In the genomic region with DNA sequence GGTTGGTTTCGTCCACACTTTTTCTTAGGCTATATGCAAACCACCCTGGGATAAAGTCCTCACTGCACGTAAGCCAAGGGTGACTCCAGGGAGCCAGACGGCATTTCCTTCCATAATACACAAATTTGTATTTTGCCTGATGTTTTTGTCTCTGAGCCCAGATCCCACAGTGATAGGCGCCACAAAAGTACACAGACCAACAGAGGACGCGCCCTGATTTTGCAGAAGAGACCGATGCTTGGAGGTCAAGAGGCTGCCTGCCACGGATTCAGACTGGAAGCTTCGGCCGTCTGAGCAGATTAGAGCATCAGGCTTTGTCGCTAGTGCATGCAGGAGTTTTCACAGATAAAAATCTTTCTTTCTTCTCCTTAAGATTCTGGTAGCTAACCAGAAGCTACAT, we compare ENCODE assay signal across 1 cellular context.
TF ChIP-seq lines count a peak whose summit lies in the region.

No MANE protein-coding gene starts in this region.

TF ChIP-seq in H1, 55 proteins besides CTCF, POLR2A, EP300 and RAD21:
- TF ChIP-seq POLR2AphosphoS5 (IDR thresholded peaks at IDR 0.05; ENCODE audit: low read depth, low read length) (no peak), TEAD4 (IDR thresholded peaks at IDR 0.05; ENCODE audit: low read depth, low read length) (no peak), SRF (IDR thresholded peaks at IDR 0.05; ENCODE audit: low read depth, low read length) (no peak), TAF1 (IDR thresholded peaks at IDR 0.05; ENCODE audit: low read depth, low read length) (no peak), CBX5 (IDR thresholded peaks at IDR 0.05; ENCODE audit: low read depth, low read length) (no peak), CBX8 (IDR thresholded peaks at IDR 0.05; ENCODE audit: borderline replicate concordance, low read depth, low read length) (no peak), CHD2 (IDR thresholded peaks at IDR 0.05; ENCODE audit: low read length) (no peak), POU5F1 (IDR thresholded peaks at IDR 0.05; ENCODE audit: low read depth, low read length) (no peak), HDAC2 (IDR thresholded peaks at IDR 0.05; ENCODE audit: borderline replicate concordance in 1 of 2, low read depth in 2 of 2, low read length in 2 of 2) (no peak)
- TF ChIP-seq, protein P1, sequence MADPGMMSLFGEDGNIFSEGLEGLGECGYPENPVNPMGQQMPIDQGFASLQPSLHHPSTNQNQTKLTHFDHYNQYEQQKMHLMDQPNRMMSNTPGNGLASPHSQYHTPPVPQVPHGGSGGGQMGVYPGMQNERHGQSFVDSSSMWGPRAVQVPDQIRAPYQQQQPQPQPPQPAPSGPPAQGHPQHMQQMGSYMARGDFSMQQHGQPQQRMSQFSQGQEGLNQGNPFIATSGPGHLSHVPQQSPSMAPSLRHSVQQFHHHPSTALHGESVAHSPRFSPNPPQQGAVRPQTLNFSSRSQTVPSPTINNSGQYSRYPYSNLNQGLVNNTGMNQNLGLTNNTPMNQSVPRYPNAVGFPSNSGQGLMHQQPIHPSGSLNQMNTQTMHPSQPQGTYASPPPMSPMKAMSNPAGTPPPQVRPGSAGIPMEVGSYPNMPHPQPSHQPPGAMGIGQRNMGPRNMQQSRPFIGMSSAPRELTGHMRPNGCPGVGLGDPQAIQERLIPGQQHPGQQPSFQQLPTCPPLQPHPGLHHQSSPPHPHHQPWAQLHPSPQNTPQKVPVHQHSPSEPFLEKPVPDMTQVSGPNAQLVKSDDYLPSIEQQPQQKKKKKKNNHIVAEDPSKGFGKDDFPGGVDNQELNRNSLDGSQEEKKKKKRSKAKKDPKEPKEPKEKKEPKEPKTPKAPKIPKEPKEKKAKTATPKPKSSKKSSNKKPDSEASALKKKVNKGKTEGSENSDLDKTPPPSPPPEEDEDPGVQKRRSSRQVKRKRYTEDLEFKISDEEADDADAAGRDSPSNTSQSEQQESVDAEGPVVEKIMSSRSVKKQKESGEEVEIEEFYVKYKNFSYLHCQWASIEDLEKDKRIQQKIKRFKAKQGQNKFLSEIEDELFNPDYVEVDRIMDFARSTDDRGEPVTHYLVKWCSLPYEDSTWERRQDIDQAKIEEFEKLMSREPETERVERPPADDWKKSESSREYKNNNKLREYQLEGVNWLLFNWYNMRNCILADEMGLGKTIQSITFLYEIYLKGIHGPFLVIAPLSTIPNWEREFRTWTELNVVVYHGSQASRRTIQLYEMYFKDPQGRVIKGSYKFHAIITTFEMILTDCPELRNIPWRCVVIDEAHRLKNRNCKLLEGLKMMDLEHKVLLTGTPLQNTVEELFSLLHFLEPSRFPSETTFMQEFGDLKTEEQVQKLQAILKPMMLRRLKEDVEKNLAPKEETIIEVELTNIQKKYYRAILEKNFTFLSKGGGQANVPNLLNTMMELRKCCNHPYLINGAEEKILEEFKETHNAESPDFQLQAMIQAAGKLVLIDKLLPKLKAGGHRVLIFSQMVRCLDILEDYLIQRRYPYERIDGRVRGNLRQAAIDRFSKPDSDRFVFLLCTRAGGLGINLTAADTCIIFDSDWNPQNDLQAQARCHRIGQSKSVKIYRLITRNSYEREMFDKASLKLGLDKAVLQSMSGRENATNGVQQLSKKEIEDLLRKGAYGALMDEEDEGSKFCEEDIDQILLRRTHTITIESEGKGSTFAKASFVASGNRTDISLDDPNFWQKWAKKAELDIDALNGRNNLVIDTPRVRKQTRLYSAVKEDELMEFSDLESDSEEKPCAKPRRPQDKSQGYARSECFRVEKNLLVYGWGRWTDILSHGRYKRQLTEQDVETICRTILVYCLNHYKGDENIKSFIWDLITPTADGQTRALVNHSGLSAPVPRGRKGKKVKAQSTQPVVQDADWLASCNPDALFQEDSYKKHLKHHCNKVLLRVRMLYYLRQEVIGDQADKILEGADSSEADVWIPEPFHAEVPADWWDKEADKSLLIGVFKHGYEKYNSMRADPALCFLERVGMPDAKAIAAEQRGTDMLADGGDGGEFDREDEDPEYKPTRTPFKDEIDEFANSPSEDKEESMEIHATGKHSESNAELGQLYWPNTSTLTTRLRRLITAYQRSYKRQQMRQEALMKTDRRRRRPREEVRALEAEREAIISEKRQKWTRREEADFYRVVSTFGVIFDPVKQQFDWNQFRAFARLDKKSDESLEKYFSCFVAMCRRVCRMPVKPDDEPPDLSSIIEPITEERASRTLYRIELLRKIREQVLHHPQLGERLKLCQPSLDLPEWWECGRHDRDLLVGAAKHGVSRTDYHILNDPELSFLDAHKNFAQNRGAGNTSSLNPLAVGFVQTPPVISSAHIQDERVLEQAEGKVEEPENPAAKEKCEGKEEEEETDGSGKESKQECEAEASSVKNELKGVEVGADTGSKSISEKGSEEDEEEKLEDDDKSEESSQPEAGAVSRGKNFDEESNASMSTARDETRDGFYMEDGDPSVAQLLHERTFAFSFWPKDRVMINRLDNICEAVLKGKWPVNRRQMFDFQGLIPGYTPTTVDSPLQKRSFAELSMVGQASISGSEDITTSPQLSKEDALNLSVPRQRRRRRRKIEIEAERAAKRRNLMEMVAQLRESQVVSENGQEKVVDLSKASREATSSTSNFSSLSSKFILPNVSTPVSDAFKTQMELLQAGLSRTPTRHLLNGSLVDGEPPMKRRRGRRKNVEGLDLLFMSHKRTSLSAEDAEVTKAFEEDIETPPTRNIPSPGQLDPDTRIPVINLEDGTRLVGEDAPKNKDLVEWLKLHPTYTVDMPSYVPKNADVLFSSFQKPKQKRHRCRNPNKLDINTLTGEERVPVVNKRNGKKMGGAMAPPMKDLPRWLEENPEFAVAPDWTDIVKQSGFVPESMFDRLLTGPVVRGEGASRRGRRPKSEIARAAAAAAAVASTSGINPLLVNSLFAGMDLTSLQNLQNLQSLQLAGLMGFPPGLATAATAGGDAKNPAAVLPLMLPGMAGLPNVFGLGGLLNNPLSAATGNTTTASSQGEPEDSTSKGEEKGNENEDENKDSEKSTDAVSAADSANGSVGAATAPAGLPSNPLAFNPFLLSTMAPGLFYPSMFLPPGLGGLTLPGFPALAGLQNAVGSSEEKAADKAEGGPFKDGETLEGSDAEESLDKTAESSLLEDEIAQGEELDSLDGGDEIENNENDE (IDR thresholded peaks at IDR 0.05; ENCODE audit: insufficient replicate concordance, low read length): no peak
